In the genomic region with DNA sequence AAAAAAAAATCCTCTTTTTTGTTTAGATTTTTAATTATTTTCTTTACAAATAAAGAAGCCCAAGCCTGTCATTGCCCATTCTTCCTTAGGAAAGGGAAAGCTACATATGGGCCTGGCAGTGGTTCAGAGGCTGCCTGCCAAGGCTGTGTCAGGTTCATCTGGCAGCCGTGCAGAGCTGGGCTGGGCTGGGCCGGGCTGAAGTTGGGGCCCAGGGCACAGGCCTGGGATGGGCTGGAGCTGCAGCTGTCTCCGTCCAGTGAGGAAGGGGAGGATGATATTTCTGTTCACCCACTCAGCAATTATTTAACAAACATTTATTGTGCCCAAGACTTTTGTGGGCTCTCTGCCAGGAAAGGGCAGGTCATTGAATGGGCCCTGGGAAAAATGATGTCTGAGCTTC, we compare ENCODE assay signal across 9 cellular contexts. TPM values are rescaled to one million over a fixed set of nuclear protein-coding genes. Genes with fewer than 3 reads are reported as not detected.
DNase-seq lines count a peak whose midpoint lies in the region; ATAC-seq and TF ChIP-seq lines count a peak whose summit lies in the region.
"Had no signal": no experiment of that assay in that cellular context is flagged by ENCODE, and none has a peak within 500 bp of the region (broad histone marks: within the 10 kb centered on the region; RNA-seq: fewer than 3 reads in every experiment).

No MANE protein-coding gene starts in this region.

- ATAC-seq in left lobe of liver, result peak; percentile 94
- ATAC-seq in upper lobe of left lung (ENCODE audit: low FRiP score in 2 of 2), result peak in 1 of 2 donors; percentile 53
- ATAC-seq in naive thymus-derived CD4-positive, alpha-beta T cell, result no peak

- no peak overlapping the region for H3K27ac Mint-ChIP-seq in naive thymus-derived CD4-positive, alpha-beta T cell
- H3K27ac Mint-ChIP-seq: T-helper 2 cell treated with Interferon-gamma antibody and Interleukin-4, amounts not matched to agents 5 μg/mL and 100 μg/mL, for 36 hours had no signal

- H3K27me3 Mint-ChIP-seq in naive thymus-derived CD4-positive, alpha-beta T cell, result peaks cover 3 to 15% (median 13%) of the 10 kb centered on the region in 5 donors

- CTCF ChIA-PET in naive thymus-derived CD4-positive, alpha-beta T cell (lab: Charles Lee), result no interaction called here

- H3K4me3 ChIP-seq in choroid plexus epithelial cell (ENCODE audit: low read depth, low read length) (no peak overlapping the region), upper lobe of left lung (no peak overlapping the region), H7 (ENCODE audit: insufficient read depth, low read depth, low read length) (no peak overlapping the region)
- H3K4me3 ChIP-seq in naive thymus-derived CD4-positive, alpha-beta T cell (ENCODE audit: low read length), result no peak overlapping the region

- no peak overlapping the region for H3K4me3 Mint-ChIP-seq in naive thymus-derived CD4-positive, alpha-beta T cell
- H3K4me3 Mint-ChIP-seq: T-helper 2 cell treated with Interferon-gamma antibody and Interleukin-4, amounts not matched to agents 5 μg/mL and 100 μg/mL, for 36 hours had no signal

- no peak overlapping the region for H3K27ac ChIP-seq in upper lobe of left lung
- H3K27ac ChIP-seq in naive thymus-derived CD4-positive, alpha-beta T cell (ENCODE audit: low read depth, low read length), result no peak overlapping the region

- intact Hi-C loops in naive thymus-derived CD4-positive, alpha-beta T cell (cut with micrococcal nuclease), result no loop called here

- POLR2A ChIA-PET in naive thymus-derived CD4-positive, alpha-beta T cell (lab: Charles Lee), result no interaction called here

- H3K36me3 Mint-ChIP-seq in naive thymus-derived CD4-positive, alpha-beta T cell, result no peaks in the 10 kb centered on the region

- TF ChIP-seq CTCF in choroid plexus epithelial cell (conservative IDR thresholded peaks at IDR 0.05; ENCODE audit: low read depth, low read length) (no peak), upper lobe of left lung (IDR thresholded peaks at IDR 0.05) (no peak)

- H3K9me3 Mint-ChIP-seq in naive thymus-derived CD4-positive, alpha-beta T cell, result peaks cover 0 to 3% (median 0%) of the 10 kb centered on the region in 11 donors
- H3K9me3 Mint-ChIP-seq: T-helper 2 cell treated with Interferon-gamma antibody and Interleukin-4, amounts not matched to agents 5 μg/mL and 100 μg/mL, for 36 hours had no signal

- 40 to 43% methylated on average over 1 to 3 of the region's 3 CpGs for WGBS in upper lobe of left lung, 2 donors

- TF ChIP-seq EP300 in upper lobe of left lung (IDR thresholded peaks at IDR 0.05), result no peak

- peaks cover 0 to 18% (median 8%) of the 10 kb centered on the region in 4 donors for H3K4me1 ChIP-seq in upper lobe of left lung
- no peaks in the 10 kb centered on the region for H3K4me1 ChIP-seq in naive thymus-derived CD4-positive, alpha-beta T cell (ENCODE audit: control insufficient read depth in 2 of 2, insufficient read depth in 2 of 2, low read length in 2 of 2)

- H3K36me3 ChIP-seq in upper lobe of left lung, result no peaks in the 10 kb centered on the region
- no peaks in the 10 kb centered on the region for H3K36me3 ChIP-seq in naive thymus-derived CD4-positive, alpha-beta T cell (ENCODE audit: control insufficient read depth in 2 of 3, insufficient read depth in 3 of 3, low read length in 3 of 3)
- no peaks in the 10 kb centered on the region for H3K36me3 ChIP-seq in H7 (replicated peaks; ENCODE audit: control insufficient read depth, insufficient read depth, low read length)

- DNase-seq in NCI-H2171 treated with DMSO at 0.1 percent for 48 hours (lab: John Stamatoyannopoulos, UW) (peak; percentile 70), choroid plexus epithelial cell (ENCODE audit: low read depth) (peak; percentile 61), left lobe of liver (ENCODE audit: low spot score) (peak; percentile 69), upper lobe of left lung (peak; percentile 45 to 48), H7 (no peak), NCI-H82 (lab: John Stamatoyannopoulos, UW) (no peak)
- no peak for DNase-seq in naive thymus-derived CD4-positive, alpha-beta T cell
- DNase-seq: NCI-H526 treated with DMSO at 0.1 percent for 48 hours had no signal

- H3K27me3 ChIP-seq in upper lobe of left lung (no peaks in the 10 kb centered on the region), H7 (ENCODE audit: control insufficient read depth, insufficient read depth, low read length) (no peaks in the 10 kb centered on the region)
- no peaks in the 10 kb centered on the region for H3K27me3 ChIP-seq in naive thymus-derived CD4-positive, alpha-beta T cell (ENCODE audit: control insufficient read depth in 2 of 2, insufficient read depth in 2 of 2, low read length in 2 of 2)

- H3K4me1 Mint-ChIP-seq in naive thymus-derived CD4-positive, alpha-beta T cell, result no peaks in the 10 kb centered on the region

- no peak for TF ChIP-seq POLR2A in upper lobe of left lung (IDR thresholded peaks at IDR 0.05)

- H3K9me3 ChIP-seq in upper lobe of left lung, result no peaks in the 10 kb centered on the region
- no peaks in the 10 kb centered on the region for H3K9me3 ChIP-seq in naive thymus-derived CD4-positive, alpha-beta T cell (ENCODE audit: control insufficient read depth in 2 of 3, low read length in 3 of 3)

RNA-seq across cellular contexts. Expression of a gene that starts 4.6 kb away (rescaled TPM):
- total RNA-seq in left lobe of liver (2.1 TPM), upper lobe of left lung (10 to 100 TPM; 18.9 to 40.5 (median 27.6) TPM)
- total RNA-seq in naive thymus-derived CD4-positive, alpha-beta T cell, result 10 to 100 TPM in 2 of 5 experiments, 1 to 10 TPM in 3; 2.0 to 47.6 (median 4.8) TPM
- under 1 TPM; 0.10 to 0.19 TPM for polyA plus RNA-seq in naive thymus-derived CD4-positive, alpha-beta T cell
- 5.8 and 6.9 TPM in 2 replicates for total RNA-seq in H7 (2014; rRNA removed; shearing (Covaris generic))

RNA-seq across cellular contexts. Expression of a gene that starts 11.4 kb away (rescaled TPM):
- total RNA-seq in left lobe of liver, result 26.0 TPM
- total RNA-seq in upper lobe of left lung, result 10 to 100 TPM; 23.1 to 84.3 (median 49.9) TPM
- 10 to 100 TPM; 42.6 to 62.2 (median 45.9) TPM for total RNA-seq in naive thymus-derived CD4-positive, alpha-beta T cell
- polyA plus RNA-seq in naive thymus-derived CD4-positive, alpha-beta T cell, result 10 to 100 TPM; 79.7 to 86.1 TPM
- 34.4 and 35.4 TPM in 2 replicates for total RNA-seq in H7 (2014; rRNA removed; shearing (Covaris generic))

Comparison
In these comparisons a context has a peak if more than half of its experiments do, and no peak if none do; other contexts are left out.
1. DNase-seq: peak in NCI-H2171 treated with DMSO at 0.1 percent for 48 hours (single experiment), choroid plexus epithelial cell (single experiment), left lobe of liver (single experiment) and upper lobe of left lung (2 of 2); none in naive thymus-derived CD4-positive, alpha-beta T cell (0 of 9), H7 (single experiment) and NCI-H82 (single experiment).